Comparison of ENCODE assay signal across 8 cellular contexts in genomic region chr2:12456293-12457151, GRCh38.
DNase-seq lines count a peak whose midpoint lies in the region; ATAC-seq and TF ChIP-seq lines count a peak whose summit lies in the region.

No MANE protein-coding gene starts in this region.

- no peak overlapping the region for H3K4me3 Mint-ChIP-seq in neural progenitor cell

- H3F3A ChIP-seq in neural progenitor cell (ENCODE audit: low read depth), result no peaks in the 10 kb centered on the region

- TF ChIP-seq CTCF in neural progenitor cell (IDR thresholded peaks at IDR 0.05), result no peak

- H3K4me3 ChIP-seq in esophagus (ENCODE audit: low read depth in 1 of 2, low read length in 2 of 2), result peak overlapping the region in 1 of 2 donors; percentile 33
- no peak overlapping the region for H3K4me3 ChIP-seq in neural progenitor cell
- H3K4me3 ChIP-seq in subcutaneous abdominal adipose tissue (ENCODE audit: low read depth in 1 of 5, low read length in 5 of 5), result peak overlapping the region in 3 of 5 donors; percentile 18 to 27 (median 20)

- H3K4me1 ChIP-seq in esophagus (ENCODE audit: control insufficient read depth in 2 of 2, insufficient read depth in 2 of 2, low read length in 1 of 2), result no peaks in the 10 kb centered on the region
- H3K4me1 ChIP-seq in neural progenitor cell, result peaks cover 1% of the 10 kb centered on the region
- H3K4me1 ChIP-seq in subcutaneous abdominal adipose tissue (ENCODE audit: control insufficient read depth in 5 of 5, insufficient read depth in 5 of 5, low read length in 5 of 5), result peaks cover 0 to 19% (median 13%) of the 10 kb centered on the region in 5 donors

- ATAC-seq in GM18511 (IDR thresholded peaks at IDR 0.05; ENCODE audit: unreplicated experiment) (peak; percentile 96), HG02852 (IDR thresholded peaks at IDR 0.05; ENCODE audit: unreplicated experiment) (peak; percentile 96)

- no peaks in the 10 kb centered on the region for H3K27me3 ChIP-seq in esophagus (ENCODE audit: control insufficient read depth in 1 of 2, insufficient read depth in 2 of 2, low read length in 2 of 2)
- H3K27me3 ChIP-seq in neural progenitor cell, result no peaks in the 10 kb centered on the region
- no peaks in the 10 kb centered on the region for H3K27me3 ChIP-seq in subcutaneous abdominal adipose tissue (ENCODE audit: control insufficient read depth in 5 of 5, insufficient read depth in 4 of 5, low read length in 5 of 5)

- H3K9me3 Mint-ChIP-seq in neural progenitor cell, result no peaks in the 10 kb centered on the region

- H3K9me3 ChIP-seq in esophagus (ENCODE audit: control insufficient read depth in 2 of 2, insufficient read depth in 1 of 2, low read depth in 1 of 2, low read length in 1 of 2) (no peaks in the 10 kb centered on the region), neural progenitor cell (ENCODE audit: low read depth) (no peaks in the 10 kb centered on the region), subcutaneous abdominal adipose tissue (ENCODE audit: control insufficient read depth in 5 of 5, low read length in 5 of 5) (no peaks in the 10 kb centered on the region)

- H3K4me2 ChIP-seq in neural progenitor cell, result no peak overlapping the region

- no peak overlapping the region for H2AFZ ChIP-seq in neural progenitor cell (replicated peaks)

- H3K79me2 ChIP-seq in neural progenitor cell (ENCODE audit: low read depth), result no peaks in the 10 kb centered on the region

- no peaks in the 10 kb centered on the region for H4K20me1 ChIP-seq in neural progenitor cell (ENCODE audit: low read depth)

- no peaks in the 10 kb centered on the region for H3K4me1 Mint-ChIP-seq in neural progenitor cell

- no peaks in the 10 kb centered on the region for H3K36me3 Mint-ChIP-seq in neural progenitor cell

- no peaks in the 10 kb centered on the region for H3K27me3 Mint-ChIP-seq in neural progenitor cell (ENCODE audit: insufficient read depth, low read depth)

- H3K27ac Mint-ChIP-seq in neural progenitor cell, result no peak overlapping the region

- H3K9ac ChIP-seq in neural progenitor cell (no peak overlapping the region), subcutaneous abdominal adipose tissue (ENCODE audit: low read length in 5 of 5) (no peak overlapping the region)

- 13 to 18% methylated on average over 7 of the region's 7 CpGs for WGBS in esophagus, 2 donors

- DNase-seq in NCI-H460 (ENCODE audit: extremely low read depth, low read depth), result peak; percentile 87
- DNase-seq in activated CD8-positive, alpha-beta memory T cell treated with anti-CD3 and anti-CD28 coated beads for 4 hours (ENCODE audit: low read depth in 2 of 2), result peak; percentile 38 to 55
- DNase-seq in neural progenitor cell (ENCODE audit: low spot score), result peak; percentile 24
- no peak for DNase-seq in NCI-H1436 treated with DMSO at 0.1 percent for 48 hours (lab: John Stamatoyannopoulos, UW)

- H3K27ac ChIP-seq in esophagus (ENCODE audit: low read depth in 2 of 2, low read length in 1 of 2), result peak overlapping the region; percentile 61 to 82
- H3K27ac ChIP-seq in neural progenitor cell, result no peak overlapping the region
- H3K27ac ChIP-seq in subcutaneous abdominal adipose tissue (ENCODE audit: low read depth, low read length), result peak overlapping the region; percentile 19

- H3K36me3 ChIP-seq in esophagus (ENCODE audit: control insufficient read depth in 2 of 2, insufficient read depth in 2 of 2, low read length in 1 of 2), result no peaks in the 10 kb centered on the region
- no peaks in the 10 kb centered on the region for H3K36me3 ChIP-seq in neural progenitor cell
- H3K36me3 ChIP-seq in subcutaneous abdominal adipose tissue (ENCODE audit: control insufficient read depth in 5 of 5, insufficient read depth in 5 of 5, low read length in 5 of 5), result no peaks in the 10 kb centered on the region
